1 cellular context compared by ENCODE assay signal in genomic region chr6:157728183-157728881, GRCh38.
A peak's percentile ranks its signal among the peaks of the same experiment; 100 is the strongest.
TF ChIP-seq lines count a peak whose summit lies in the region.

No MANE protein-coding gene starts in this region.

TF ChIP-seq in HepG2, 621 proteins besides CTCF, POLR2A, EP300 and RAD21 (continued from another document and continues in another):
- TF ChIP-seq ZNF318 (CRISPR knock-in tag; IDR thresholded peaks at IDR 0.05): 0 out of 2 replicates have a peak, but pooled peaks have one; percentile 52
- peak; percentile 74 for TF ChIP-seq TFE3 (CRISPR knock-in tag; IDR thresholded peaks at IDR 0.05)
- no peak for TF ChIP-seq ELF4 (CRISPR knock-in tag; IDR thresholded peaks at IDR 0.05; ENCODE audit: borderline replicate concordance)
- peak; percentile 55 for TF ChIP-seq HNF1B (CRISPR knock-in tag; IDR thresholded peaks at IDR 0.05)
- TF ChIP-seq FOSL1 (CRISPR knock-in tag; IDR thresholded peaks at IDR 0.05; ENCODE audit: borderline replicate concordance): peak; percentile 79; the same call in 1 of the 2 replicates
- peak; percentile 29 for TF ChIP-seq XRCC5 (optimal IDR thresholded peaks at IDR 0.05; ENCODE audit: low read length)
- peak; percentile 72; the same call in 1 of the 2 replicates for TF ChIP-seq ERF (CRISPR knock-in tag; IDR thresholded peaks at IDR 0.05)
- peak; percentile 59; the same call in 1 of the 2 replicates for TF ChIP-seq SMYD3 (CRISPR knock-in tag; IDR thresholded peaks at IDR 0.05)
- peak; percentile 72 for TF ChIP-seq PHF5A (CRISPR knock-in tag; IDR thresholded peaks at IDR 0.05; ENCODE audit: low read depth, unreplicated experiment)
- peak; percentile 73; the same call in 1 of the 2 replicates for TF ChIP-seq SMAD3 (CRISPR knock-in tag; IDR thresholded peaks at IDR 0.05)
- TF ChIP-seq SMC3 (IDR thresholded peaks at IDR 0.05; ENCODE audit: low read length): peak; percentile 25; the same call in 1 of the 2 replicates
- no peak for TF ChIP-seq MLXIP (CRISPR knock-in tag; IDR thresholded peaks at IDR 0.05; ENCODE audit: borderline replicate concordance)
- peak; percentile 32; the same call in 1 of the 2 replicates for TF ChIP-seq ZNF746 (CRISPR knock-in tag; IDR thresholded peaks at IDR 0.05)
- TF ChIP-seq NFYC (CRISPR knock-in tag; IDR thresholded peaks at IDR 0.05): peak; percentile 61
- TF ChIP-seq THRA (CRISPR knock-in tag; IDR thresholded peaks at IDR 0.05; ENCODE audit: borderline replicate concordance): peak; percentile 79
- 0 out of 2 replicates have a peak, but pooled peaks have one; percentile 32 for TF ChIP-seq TAF1 (CRISPR knock-in tag; IDR thresholded peaks at IDR 0.05)
- TF ChIP-seq HMGA1 (CRISPR knock-in tag; conservative IDR thresholded peaks at IDR 0.05): no peak
- 0 out of 2 replicates have a peak, but pooled peaks have one; percentile 55 for TF ChIP-seq ZNF350 (CRISPR knock-in tag; IDR thresholded peaks at IDR 0.05; ENCODE audit: borderline replicate concordance, low read depth)
- TF ChIP-seq IRF2 (CRISPR knock-in tag; IDR thresholded peaks at IDR 0.05): peak; percentile 72; the same call in 1 of the 2 replicates
- TF ChIP-seq PRDM15 (CRISPR knock-in tag; IDR thresholded peaks at IDR 0.05): no peak
- TF ChIP-seq JARID2 (CRISPR knock-in tag; IDR thresholded peaks at IDR 0.05; ENCODE audit: insufficient replicate concordance): peak; percentile 13
- no peak for TF ChIP-seq ZNF362 (CRISPR knock-in tag; IDR thresholded peaks at IDR 0.05; ENCODE audit: borderline replicate concordance)
- TF ChIP-seq ZNF207 (IDR thresholded peaks at IDR 0.05; ENCODE audit: borderline replicate concordance): no peak
- TF ChIP-seq GRHL1 (CRISPR knock-in tag; conservative IDR thresholded peaks at IDR 0.05): no peak
- TF ChIP-seq ARID3A (IDR thresholded peaks at IDR 0.05; ENCODE audit: low read depth, low read length): peak; percentile 97; the same call in 1 of the 2 replicates
- TF ChIP-seq HOXD1 (CRISPR knock-in tag; IDR thresholded peaks at IDR 0.05): 0 out of 2 replicates have a peak, but pooled peaks have one; percentile 21
